25 cellular contexts compared by ENCODE assay signal in the genomic region with DNA sequence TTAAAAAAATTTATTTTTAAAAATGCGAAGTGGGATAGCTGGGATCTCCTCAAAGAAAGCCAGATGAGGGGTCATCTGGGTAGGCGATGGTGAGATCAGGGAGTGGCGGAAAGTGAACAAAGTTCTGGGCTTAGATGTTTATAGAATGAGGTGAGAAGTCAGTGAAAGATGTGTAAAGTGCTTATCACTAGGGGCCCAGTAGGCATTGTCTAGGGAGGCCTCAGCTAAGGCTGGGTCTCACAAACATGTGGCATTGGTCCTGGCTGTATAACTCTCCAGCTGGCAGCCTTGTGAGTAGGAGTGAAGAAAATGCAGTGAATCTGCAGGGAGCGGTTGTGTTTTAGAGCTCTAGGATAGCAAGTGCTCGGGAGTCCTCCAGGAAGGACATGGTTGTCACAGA.
"Had no signal": no experiment of that assay in that cellular context is flagged by ENCODE, and none has a peak within 500 bp of the region (broad histone marks: within the 10 kb centered on the region; RNA-seq: fewer than 3 reads in every experiment).

No MANE protein-coding gene starts in this region.

- H2AFZ ChIP-seq: neural progenitor cell had no signal

- H3K4me3 ChIP-seq: coronary artery, esophagus squamous epithelium, heart right ventricle, lung, neural progenitor cell, prostate gland, right atrium auricular region, sigmoid colon, testis, tibial artery, upper lobe of left lung had no signal

- H3K9me3 Mint-ChIP-seq: mesothelial cell of epicardium; naive thymus-derived CD4-positive, alpha-beta T cell; nephron; stimulated activated memory B cell treated with anti-CD40 and anti-IgM and Interleukin-4, amounts not matched to agents 10 μg/mL and 1 μg/mL and 100 μg/mL, for 72 hours had no signal

- H3K27me3 Mint-ChIP-seq: memory B cell; naive thymus-derived CD4-positive, alpha-beta T cell; stimulated activated memory B cell treated with anti-CD40 and anti-IgM and Interleukin-4, amounts not matched to agents 10 μg/mL and 1 μg/mL and 100 μg/mL, for 72 hours had no signal

- H3K4me1 ChIP-seq: testis had no signal

- H3K36me3 Mint-ChIP-seq: memory B cell; mesothelial cell of epicardium; naive thymus-derived CD4-positive, alpha-beta T cell; stimulated activated memory B cell treated with anti-CD40 and anti-IgM and Interleukin-4, amounts not matched to agents 10 μg/mL and 1 μg/mL and 100 μg/mL, for 72 hours had no signal

- H3K4me2 ChIP-seq: neural progenitor cell had no signal

- H3K4me3 Mint-ChIP-seq: memory B cell; mesothelial cell of epicardium; naive thymus-derived CD4-positive, alpha-beta T cell; nephron; neural progenitor cell; stimulated activated memory B cell treated with anti-CD40 and anti-IgM and Interleukin-4, amounts not matched to agents 10 μg/mL and 1 μg/mL and 100 μg/mL, for 72 hours had no signal

- H3K27me3 ChIP-seq: esophagus squamous epithelium, heart right ventricle, neural progenitor cell, right atrium auricular region, sigmoid colon, testis, tibial artery, upper lobe of left lung had no signal

- H3K36me3 ChIP-seq: esophagus squamous epithelium, heart right ventricle, neural progenitor cell, prostate gland, right atrium auricular region, sigmoid colon, tibial artery, upper lobe of left lung had no signal

- H3K9me3 ChIP-seq: esophagus squamous epithelium, heart right ventricle, prostate gland, right atrium auricular region, sigmoid colon, testis, tibial artery, upper lobe of left lung had no signal

- H3K27ac ChIP-seq: coronary artery, esophagus squamous epithelium, heart right ventricle, neural progenitor cell, prostate gland, right atrium auricular region, sigmoid colon, testis, tibial artery, upper lobe of left lung had no signal

- H3K4me1 Mint-ChIP-seq: neural progenitor cell had no signal

- H3K9ac ChIP-seq: neural progenitor cell had no signal

- DNase-seq: dermis blood vessel endothelial cell; effector memory CD4-positive, alpha-beta T cell; esophagus squamous epithelium; foreskin melanocyte; glutamatergic neuron; heart right ventricle; naive thymus-derived CD4-positive, alpha-beta T cell; sigmoid colon; stimulated activated CD4-positive, alpha-beta T cell treated with anti-CD3 and anti-CD28 coated beads, Interleukin-2, amount 100 ng/mL, for 24 hours; stimulated activated CD4-positive, alpha-beta T cell treated with anti-CD3 and anti-CD28 coated beads, Interleukin-4, amount 100 ng/mL, for 24 hours; stimulated activated naive CD8-positive, alpha-beta T cell treated with anti-CD3 and anti-CD28 coated beads, Interleukin-15, Interleukin-2, amounts not matched to agents 100 U/mL and 50 U/mL, for 24 hours; substantia nigra; testis; tibial artery; upper lobe of left lung had no signal

- H3K27ac Mint-ChIP-seq: memory B cell; mesothelial cell of epicardium; naive thymus-derived CD4-positive, alpha-beta T cell; nephron; neural progenitor cell; stimulated activated memory B cell treated with anti-CD40 and anti-IgM and Interleukin-4, amounts not matched to agents 10 μg/mL and 1 μg/mL and 100 μg/mL, for 72 hours had no signal

- ATAC-seq: left lobe of liver; naive thymus-derived CD4-positive, alpha-beta T cell; stimulated activated memory B cell treated with anti-CD40 and anti-IgM and Interleukin-4, amounts not matched to agents 10 μg/mL and 1 μg/mL and 100 μg/mL, for 72 hours; stimulated activated naive CD8-positive, alpha-beta T cell treated with anti-CD3 and anti-CD28 coated beads, Interleukin-15, Interleukin-2, amounts not matched to agents 100 U/mL and 50 U/mL, for 24 hours had no signal
